Comparison of ENCODE assay signal across 32 cellular contexts in the genomic region with DNA sequence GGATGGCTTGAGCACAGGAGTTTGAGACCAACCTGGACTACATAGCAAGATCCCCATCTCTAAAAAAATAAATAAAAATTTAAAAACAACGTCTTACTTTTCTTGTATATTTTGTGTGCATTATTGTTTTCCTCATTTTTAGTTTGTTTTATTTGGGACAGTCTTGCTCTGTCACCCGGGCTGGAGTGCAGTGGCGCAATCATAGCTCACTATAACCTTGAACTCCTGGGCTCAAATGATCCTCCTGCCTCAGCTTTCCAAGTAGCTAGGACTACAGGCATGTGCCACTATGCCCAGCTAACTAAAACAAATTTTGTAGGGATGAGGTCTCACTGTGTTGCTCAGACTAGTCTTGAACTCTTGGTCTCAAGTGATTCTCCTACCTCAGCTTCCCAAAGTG.
"Had no signal": no experiment of that assay in that cellular context is flagged by ENCODE, and none has a peak within 500 bp of the region (broad histone marks: within the 10 kb centered on the region; RNA-seq: fewer than 3 reads in every experiment).

No MANE protein-coding gene starts in this region.

- H3K79me2 ChIP-seq: parathyroid adenoma had no signal

- H3K27ac Mint-ChIP-seq: natural killer cell treated with Interleukin-12 subunit alpha and Interleukin-12 subunit beta and Interleukin-15 and Interleukin-18, amount 100 ng/mL, for 72 hours; nephron progenitor cell; progenitor cell of endocrine pancreas; stimulated activated memory B cell treated with anti-CD40 and anti-IgM and Interleukin-4, amounts not matched to agents 10 μg/mL and 1 μg/mL and 100 μg/mL, for 72 hours; stimulated activated naive CD8-positive, alpha-beta T cell treated with anti-CD3 and anti-CD28 coated beads, Interleukin-15, amount 100 ng/mL, for 72 hours had no signal

- H3K4me2 ChIP-seq: smooth muscle cell had no signal

- H3K4me3 ChIP-seq: psoas muscle, skin epidermis, smooth muscle cell, spleen, suprapubic skin, testis, tibial nerve, upper lobe of left lung, vagina had no signal

- H3K27me3 Mint-ChIP-seq: naive thymus-derived CD8-positive, alpha-beta T cell; natural killer cell treated with Interleukin-12 subunit alpha and Interleukin-12 subunit beta and Interleukin-15 and Interleukin-18, amount 100 ng/mL, for 72 hours; progenitor cell of endocrine pancreas; stimulated activated memory B cell treated with anti-CD40 and anti-IgM and Interleukin-4, amounts not matched to agents 10 μg/mL and 1 μg/mL and 100 μg/mL, for 72 hours; stimulated activated naive CD8-positive, alpha-beta T cell treated with anti-CD3 and anti-CD28 coated beads, Interleukin-15, amount 100 ng/mL, for 72 hours had no signal

- H3K4me1 ChIP-seq: parathyroid adenoma, psoas muscle, suprapubic skin, testis, tibial nerve, upper lobe of left lung, vagina had no signal

- H3K27me3 ChIP-seq: neutrophil, spleen, suprapubic skin, testis, tibial nerve, upper lobe of left lung, vagina had no signal

- H3K36me3 Mint-ChIP-seq: naive thymus-derived CD8-positive, alpha-beta T cell; natural killer cell treated with Interleukin-12 subunit alpha and Interleukin-12 subunit beta and Interleukin-15 and Interleukin-18, amount 100 ng/mL, for 72 hours; stimulated activated memory B cell treated with anti-CD40 and anti-IgM and Interleukin-4, amounts not matched to agents 10 μg/mL and 1 μg/mL and 100 μg/mL, for 72 hours had no signal

- H2AFZ ChIP-seq: parathyroid adenoma had no signal

- H3K36me3 ChIP-seq: neutrophil, spleen, suprapubic skin, upper lobe of left lung, vagina had no signal

- H3K4me3 Mint-ChIP-seq: naive thymus-derived CD8-positive, alpha-beta T cell; natural killer cell treated with Interleukin-12 subunit alpha and Interleukin-12 subunit beta and Interleukin-15 and Interleukin-18, amount 100 ng/mL, for 72 hours; nephron progenitor cell; neural crest cell; stimulated activated memory B cell treated with anti-CD40 and anti-IgM and Interleukin-4, amounts not matched to agents 10 μg/mL and 1 μg/mL and 100 μg/mL, for 72 hours; stimulated activated naive CD8-positive, alpha-beta T cell treated with anti-CD3 and anti-CD28 coated beads, Interleukin-15, amount 100 ng/mL, for 72 hours had no signal

- H3K9me3 ChIP-seq: neutrophil, psoas muscle, spleen, suprapubic skin, testis, tibial nerve, upper lobe of left lung, vagina had no signal

- H3K9ac ChIP-seq: parathyroid adenoma had no signal

- FAIRE-seq: urothelium cell line had no signal

- DNase-seq: naive thymus-derived CD8-positive, alpha-beta T cell; nephron progenitor cell; nucleus accumbens; posterior cingulate gyrus; psoas muscle; right cardiac atrium; spleen; stimulated activated CD4-positive, alpha-beta T cell treated with anti-CD3 and anti-CD28 coated beads, Interleukin-12 subunit alpha, Interleukin-12 subunit beta, amount 100 ng/mL, for 4 hours; stimulated activated CD4-positive, alpha-beta T cell treated with anti-CD3 and anti-CD28 coated beads, Interleukin-1b, Interleukin-23, amount 100 ng/mL, for 48 hours; stimulated activated CD4-positive, alpha-beta T cell treated with anti-CD3 and anti-CD28 coated beads, Interleukin-4, amount 100 ng/mL, for 1 hour; stimulated activated CD4-positive, alpha-beta T cell treated with anti-CD3 and anti-CD28 coated beads, Interleukin-4, amount 100 ng/mL, for 4 hours; stimulated activated CD8-positive, alpha-beta memory T cell treated with anti-CD3 and anti-CD28 coated beads, Interleukin-4, amount 100 ng/mL, for 48 hours; stimulated activated naive CD4-positive, alpha-beta T cell; stimulated activated naive CD8-positive, alpha-beta T cell treated with anti-CD3 and anti-CD28 coated beads, Interleukin-15, amount 100 ng/mL, for 72 hours; stimulated activated naive CD8-positive, alpha-beta T cell treated with anti-CD3 and anti-CD28 coated beads, Interleukin-15, Interleukin-2, amounts not matched to agents 100 U/mL and 50 U/mL, for 24 hours; substantia nigra; testis; trophoblast cell; upper lobe of left lung had no signal

- ATAC-seq: naive thymus-derived CD8-positive, alpha-beta T cell; natural killer cell treated with Interleukin-12 subunit alpha and Interleukin-12 subunit beta and Interleukin-15 and Interleukin-18, amount 100 ng/mL, for 72 hours; psoas muscle; right cardiac atrium; sciatic nerve; stimulated activated memory B cell treated with anti-CD40 and anti-IgM and Interleukin-4, amounts not matched to agents 10 μg/mL and 1 μg/mL and 100 μg/mL, for 72 hours; stimulated activated naive CD8-positive, alpha-beta T cell treated with anti-CD3 and anti-CD28 coated beads, Interleukin-15, amount 100 ng/mL, for 72 hours; stimulated activated naive CD8-positive, alpha-beta T cell treated with anti-CD3 and anti-CD28 coated beads, Interleukin-15, Interleukin-2, amounts not matched to agents 100 U/mL and 50 U/mL, for 24 hours had no signal

- H3K27ac ChIP-seq: neutrophil, parathyroid adenoma, psoas muscle, skin epidermis, spleen, suprapubic skin, testis, tibial nerve, upper lobe of left lung, vagina had no signal

- H3K4me1 Mint-ChIP-seq: nephron progenitor cell; neural crest cell; stimulated activated memory B cell treated with anti-CD40 and anti-IgM and Interleukin-4, amounts not matched to agents 10 μg/mL and 1 μg/mL and 100 μg/mL, for 72 hours; stimulated activated naive CD8-positive, alpha-beta T cell treated with anti-CD3 and anti-CD28 coated beads, Interleukin-15, amount 100 ng/mL, for 72 hours had no signal
